Comparison of ENCODE assay signal across 23 cellular contexts in the genomic region with DNA sequence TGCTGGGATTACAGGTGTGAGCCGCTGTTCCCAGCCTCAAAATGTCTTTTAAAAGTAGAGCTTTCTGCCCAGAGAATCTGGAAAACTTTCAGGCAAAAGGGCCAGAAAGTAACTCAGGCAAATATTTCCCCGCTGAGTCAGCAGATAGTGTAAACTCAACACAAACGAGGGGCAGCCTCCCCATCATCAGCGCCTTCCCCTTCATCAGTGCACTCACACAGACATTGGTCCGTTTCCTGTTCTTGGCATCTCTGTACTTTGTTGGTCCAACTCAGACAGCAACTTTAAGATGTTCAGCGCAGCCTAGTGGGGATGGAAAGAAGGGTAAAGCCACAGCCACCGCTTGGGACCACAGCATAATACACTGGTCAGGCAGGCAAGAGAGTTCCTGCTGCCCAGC.
DNase-seq lines count a peak whose midpoint lies in the region; FAIRE-seq and TF ChIP-seq lines count a peak whose summit lies in the region.
"Had no signal": no experiment of that assay in that cellular context is flagged by ENCODE, and none has a peak within 500 bp of the region (broad histone marks: within the 10 kb centered on the region; RNA-seq: fewer than 3 reads in every experiment).

No MANE protein-coding gene starts in this region.

- H2AK5ac ChIP-seq in mesenchymal stem cell (ENCODE audit: low read length, severe bottlenecking), result no peak overlapping the region

- H3K79me1 ChIP-seq in mesenchymal stem cell (replicated peaks; ENCODE audit: low read length, poor library complexity, severe bottlenecking), result peaks cover 26% of the 10 kb centered on the region

- FAIRE-seq in HTR-8/SVneo (lab: Jason Lieb, UNC) (peak; percentile 68), frontal cortex (lab: Jason Lieb, UNC) (no peak)
- FAIRE-seq: colon, kidney had no signal

- H3K36me3 ChIP-seq in brain microvascular endothelial cell (replicated peaks), result peaks cover 59% of the 10 kb centered on the region
- H3K36me3 ChIP-seq in mesenchymal stem cell (ENCODE audit: control insufficient read depth in 1 of 2, insufficient read depth in 2 of 2, low read depth in 1 of 2, low read length in 2 of 2), result peaks cover 51 to 91% of the 10 kb centered on the region in 2 experiments

- in situ Hi-C loops in brain microvascular endothelial cell (cut with HindIII; ENCODE audit: low pct_ligation_motif_present, low sequenced_read_pairs), result no loop called here

- H4K91ac ChIP-seq in mesenchymal stem cell (ENCODE audit: low read length), result no peak overlapping the region

- no peak overlapping the region for H2BK5ac ChIP-seq in mesenchymal stem cell (ENCODE audit: low read depth, low read length, poor library complexity, severe bottlenecking)

- peak; percentile 28 for DNase-seq in EH (ENCODE audit: low read depth)
- DNase-seq in HTR-8/SVneo (ENCODE audit: insufficient read length, low spot score), result no peak
- DNase-seq in brain microvascular endothelial cell, result peak; percentile 35
- peak; percentile 44 for DNase-seq in mesenchymal stem cell
- DNase-seq in activated CD8-positive, alpha-beta memory T cell treated with anti-CD3 and anti-CD28 coated beads, Interleukin-2, amount 50 U/mL, for 48 hours, result no peak
- no peak for DNase-seq in activated CD4-positive, CD25-positive, alpha-beta regulatory T cell (lab: John Stamatoyannopoulos, UW)
- no peak for DNase-seq in frontal cortex (ENCODE audit: low spot score in 2 of 2)
- DNase-seq: activated CD4-positive, alpha-beta T cell treated with anti-CD3 and anti-CD28 coated beads, Interleukin-2, amount 50 U/mL, for 1 hour; activated naive CD4-positive, alpha-beta T cell; aorta; DMS153; endodermal cell; foreskin keratinocyte; Kasumi-1; kidney; naive thymus-derived CD8-positive, alpha-beta T cell; NCI-H1105; NCI-H2081 treated with DMSO at 0.1 percent for 48 hours; NCI-H510A treated with DMSO at 0.1 percent for 48 hours; posterior cingulate gyrus; stimulated activated naive CD4-positive, alpha-beta T cell treated with Interleukin-2 at 50 U/mL for 16 hours; thyroid gland had no signal

- no peak overlapping the region for H2BK120ac ChIP-seq in mesenchymal stem cell (ENCODE audit: low read depth, low read length)

- WGBS in mesenchymal stem cell, result 74% methylated on average over 7 of the region's 7 CpGs

- H3K27ac ChIP-seq in brain microvascular endothelial cell (no peak overlapping the region), mesenchymal stem cell (ENCODE audit: low read length, poor library complexity, severe bottlenecking) (no peak overlapping the region)
- H3K27ac ChIP-seq: foreskin keratinocyte, thyroid gland had no signal

- no peak overlapping the region for H3K4me2 ChIP-seq in mesenchymal stem cell (ENCODE audit: low read length, poor library complexity, severe bottlenecking)

- no peak overlapping the region for H2AFZ ChIP-seq in mesenchymal stem cell (ENCODE audit: low read depth, low read length)

- no peaks in the 10 kb centered on the region for H3K9me3 ChIP-seq in mesenchymal stem cell (ENCODE audit: control insufficient read depth, low read length)
- H3K9me3 ChIP-seq: thyroid gland had no signal

- H2BK12ac ChIP-seq in mesenchymal stem cell (ENCODE audit: low read length in 2 of 2), result no peak overlapping the region

- TF ChIP-seq CTCF in brain microvascular endothelial cell (IDR thresholded peaks at IDR 0.05; ENCODE audit: low read depth, low read length, missing control alignments), result peak; percentile 21

- peaks cover 9% of the 10 kb centered on the region for H3K4me1 ChIP-seq in mesenchymal stem cell (ENCODE audit: control insufficient read depth, insufficient read depth, low read depth, low read length)
- H3K4me1 ChIP-seq: foreskin keratinocyte, thyroid gland had no signal

- H3K4me3 ChIP-seq in brain microvascular endothelial cell (ENCODE audit: low read depth, low read length), result no peak overlapping the region
- H3K4me3 ChIP-seq in mesenchymal stem cell (ENCODE audit: insufficient read depth in 1 of 2, low read depth in 1 of 2, low read length in 2 of 2), result no peak overlapping the region
- H3K4me3 ChIP-seq: thyroid gland had no signal

- no peak overlapping the region for H3K23ac ChIP-seq in mesenchymal stem cell (ENCODE audit: low read length in 2 of 2)

- H2BK15ac ChIP-seq in mesenchymal stem cell (ENCODE audit: low read depth, poor library complexity, severe bottlenecking), result no peak overlapping the region

- H3K9ac ChIP-seq in mesenchymal stem cell (ENCODE audit: low read length), result no peak overlapping the region

- H3K14ac ChIP-seq in mesenchymal stem cell (ENCODE audit: low read length in 2 of 2), result no peak overlapping the region

- H3K18ac ChIP-seq in mesenchymal stem cell (ENCODE audit: low read depth in 1 of 2, low read length in 2 of 2), result no peak overlapping the region

- H3K4ac ChIP-seq in mesenchymal stem cell (ENCODE audit: low read depth in 1 of 2, low read length in 2 of 2), result no peak overlapping the region

- H4K8ac ChIP-seq in mesenchymal stem cell (ENCODE audit: low read length), result no peak overlapping the region

- H3K27me3 ChIP-seq in brain microvascular endothelial cell (replicated peaks) (no peaks in the 10 kb centered on the region), mesenchymal stem cell (ENCODE audit: control insufficient read depth in 1 of 2, insufficient read depth in 1 of 2, low read length in 2 of 2) (no peaks in the 10 kb centered on the region)
- H3K27me3 ChIP-seq: foreskin keratinocyte, thyroid gland had no signal

Comparison
In these comparisons a context has a peak if more than half of its experiments do, and no peak if none do; other contexts are left out.
1. DNase-seq: peak in EH (single experiment), brain microvascular endothelial cell (single experiment) and mesenchymal stem cell (single experiment); none in HTR-8/SVneo (single experiment), activated CD8-positive, alpha-beta memory T cell treated with anti-CD3 and anti-CD28 coated beads, Interleukin-2, amount 50 U/mL, for 48 hours (single experiment), activated CD4-positive, CD25-positive, alpha-beta regulatory T cell (0 of 4) and frontal cortex (0 of 2).